ENCODE assay signal across 15 cellular contexts in genomic region chr11:69353696-69354544, GRCh38. TPM values are rescaled to one million over a fixed set of nuclear protein-coding genes. Genes with fewer than 3 reads are reported as not detected.
DNase-seq lines count a peak whose midpoint lies in the region; ATAC-seq and TF ChIP-seq lines count a peak whose summit lies in the region.
"Had no signal": no experiment of that assay in that cellular context is flagged by ENCODE, and none has a peak within 500 bp of the region (broad histone marks: within the 10 kb centered on the region; RNA-seq: fewer than 3 reads in every experiment).

No MANE protein-coding gene starts in this region.

- H3K9me3 ChIP-seq in HEK293 (ENCODE audit: control insufficient read depth, insufficient read depth, low read depth, low read length) (no peaks in the 10 kb centered on the region), lower lobe of right lung (no peaks in the 10 kb centered on the region), tibial nerve (no peaks in the 10 kb centered on the region)
- H3K9me3 ChIP-seq: sigmoid colon had no signal

- TF ChIP-seq CTCF in HEK293 (tag by site-specific recombination; IDR thresholded peaks at IDR 0.05) (no peak), brain microvascular endothelial cell (IDR thresholded peaks at IDR 0.05; ENCODE audit: low read depth, low read length, missing control alignments) (peak; percentile 25), lower lobe of right lung (IDR thresholded peaks at IDR 0.05) (no peak), tibial nerve (IDR thresholded peaks at IDR 0.05) (no peak)

- WGBS in tibial nerve, 2 donors: 87 to 91% methylated on average over 13 to 17 of the region's 20 CpGs

- CTCF ChIA-PET in HEK293 (lab: Yijun Ruan, JAX): interaction anchor here (0.6 kb wide), 1 partner anchor 68 kb away, joined by 3 read pairs; no protein-coding TSS in a partner anchor

- H3K4me1 ChIP-seq in HEK293 (ENCODE audit: control insufficient read depth, insufficient read depth, low read length) (no peaks in the 10 kb centered on the region), lower lobe of right lung (no peaks in the 10 kb centered on the region), tibial nerve (no peaks in the 10 kb centered on the region)
- H3K4me1 ChIP-seq: sigmoid colon had no signal

- in situ Hi-C loops in brain microvascular endothelial cell (cut with HindIII; ENCODE audit: low pct_ligation_motif_present, low sequenced_read_pairs): no loop called here

- TF ChIP-seq POLR2A in tibial nerve (IDR thresholded peaks at IDR 0.05): no peak

- TF ChIP-seq EP300 in tibial nerve (IDR thresholded peaks at IDR 0.05): no peak

- POLR2A ChIA-PET in HEK293 (lab: Yijun Ruan, JAX): no interaction called here

- DNase-seq in DMS 273 treated with DMSO at 0.1 percent for 48 hours (lab: John Stamatoyannopoulos, UW) (peak; percentile 64), brain microvascular endothelial cell (peak; percentile 8), lower lobe of right lung (peak; percentile 29), tibial nerve (ENCODE audit: low spot score in 2 of 2) (no peak), GF-D8 (lab: John Stamatoyannopoulos, UW) (no peak), DMS53 treated with DMSO at 0.1 percent for 48 hours (lab: John Stamatoyannopoulos, UW; ENCODE audit: unreplicated experiment) (no peak)
- DNase-seq: activated CD4-positive, CD25-positive, alpha-beta regulatory T cell; activated T-cell treated with anti-CD3 and anti-CD28 coated beads, Interleukin-2, amount 50 U/mL, for 4 hours; anterior cingulate cortex; CD4-positive, CD25-positive, alpha-beta regulatory T cell; kidney glomerular epithelial cell; MG63; sigmoid colon had no signal

- intact Hi-C loops in lower lobe of right lung (cut with DNase I): no loop called here

- H3K27me3 ChIP-seq in brain microvascular endothelial cell (replicated peaks): no peaks in the 10 kb centered on the region
- H3K27me3 ChIP-seq in lower lobe of right lung (ENCODE audit: low read depth): no peaks in the 10 kb centered on the region
- no peaks in the 10 kb centered on the region for H3K27me3 ChIP-seq in tibial nerve
- H3K27me3 ChIP-seq: MG63, sigmoid colon had no signal

- ATAC-seq in lower lobe of right lung (no peak), HG03571 (IDR thresholded peaks at IDR 0.05; ENCODE audit: unreplicated experiment) (no peak)

- H3K4me3 ChIP-seq in HEK293 (ENCODE audit: low read depth, low read length): no peak overlapping the region
- H3K4me3 ChIP-seq in brain microvascular endothelial cell (ENCODE audit: low read depth, low read length): no peak overlapping the region
- no peak overlapping the region for H3K4me3 ChIP-seq in lower lobe of right lung
- H3K4me3 ChIP-seq in tibial nerve: no peak overlapping the region
- H3K4me3 ChIP-seq: MG63, sigmoid colon had no signal

- no peaks in the 10 kb centered on the region for H3K36me3 ChIP-seq in HEK293 (ENCODE audit: control insufficient read depth in 2 of 2, insufficient read depth in 1 of 2, low read length in 2 of 2)
- H3K36me3 ChIP-seq in brain microvascular endothelial cell (replicated peaks): no peaks in the 10 kb centered on the region
- H3K36me3 ChIP-seq in lower lobe of right lung: no peaks in the 10 kb centered on the region
- no peaks in the 10 kb centered on the region for H3K36me3 ChIP-seq in tibial nerve
- H3K36me3 ChIP-seq: sigmoid colon had no signal

- H3K27ac ChIP-seq in HEK293 (ENCODE audit: extremely low read depth, low read depth, low read length): no peak overlapping the region
- H3K27ac ChIP-seq in brain microvascular endothelial cell: peak overlapping the region; percentile 72
- H3K27ac ChIP-seq in lower lobe of right lung: no peak overlapping the region
- H3K27ac ChIP-seq in tibial nerve: no peak overlapping the region
- H3K27ac ChIP-seq: sigmoid colon had no signal

TF ChIP-seq in HEK293, 187 proteins besides CTCF, POLR2A, EP300 and RAD21:
- TF ChIP-seq ZBTB49 (tag by site-specific recombination; IDR thresholded peaks at IDR 0.05; ENCODE audit: low read depth): no peak
- no peak for TF ChIP-seq ZNF837 (tag by site-specific recombination; IDR thresholded peaks at IDR 0.05)
- TF ChIP-seq ZBTB17 (tag by site-specific recombination; IDR thresholded peaks at IDR 0.05): no peak
- peak; percentile 67 for TF ChIP-seq GLIS1 (tag by site-specific recombination; IDR thresholded peaks at IDR 0.05)
- TF ChIP-seq ZSCAN5A (tag by site-specific recombination; IDR thresholded peaks at IDR 0.05): no peak
- no peak for TF ChIP-seq BCL11B (tag by site-specific recombination; IDR thresholded peaks at IDR 0.05; ENCODE audit: low read depth)
- peak; percentile 79 for TF ChIP-seq ZIC2 (tag by site-specific recombination; IDR thresholded peaks at IDR 0.05)
- no peak for TF ChIP-seq ZNF580 (tag by site-specific recombination; IDR thresholded peaks at IDR 0.05)
- TF ChIP-seq ZNF311 (tag by site-specific recombination; IDR thresholded peaks at IDR 0.05; ENCODE audit: borderline replicate concordance): no peak
- TF ChIP-seq ZNF558 (tag by site-specific recombination; IDR thresholded peaks at IDR 0.05): no peak
- no peak for TF ChIP-seq ZNF391 (tag by site-specific recombination; IDR thresholded peaks at IDR 0.05; ENCODE audit: borderline replicate concordance, low read depth)
- TF ChIP-seq TSHZ1 (tag by site-specific recombination; IDR thresholded peaks at IDR 0.05; ENCODE audit: borderline replicate concordance): no peak
TF ChIP-seq in HEK293: peak in this region for 2.

RNA-seq across cellular contexts. Expression of gene MYEOV, which starts 60.0 kb away (rescaled TPM):
- total RNA-seq in lower lobe of right lung (1.2 TPM), tibial nerve (10 to 100 TPM in 2 of 4 donors, 1 to 10 TPM in 2; 4.8 to 26.7 (median 9.4) TPM)
- total RNA-seq: sigmoid colon had no signal

Comparison
In these comparisons a context has a peak if more than half of its experiments do, and no peak if none do; other contexts are left out.
1. DNase-seq: peak in DMS 273 treated with DMSO at 0.1 percent for 48 hours (single experiment), brain microvascular endothelial cell (single experiment) and lower lobe of right lung (single experiment); none in tibial nerve (0 of 2), GF-D8 (single experiment) and DMS53 treated with DMSO at 0.1 percent for 48 hours (single experiment).